In genomic region chr3:58111513-58112184, GRCh38 we compare ENCODE assay signal across 10 cellular contexts.
DNase-seq lines count a peak whose midpoint lies in the region; ATAC-seq, FAIRE-seq and TF ChIP-seq lines count a peak whose summit lies in the region.
"Had no signal": no experiment of that assay in that cellular context is flagged by ENCODE, and none has a peak within 500 bp of the region (broad histone marks: within the 10 kb centered on the region; RNA-seq: fewer than 3 reads in every experiment).

No MANE protein-coding gene starts in this region.

- peak in 1 of 5 donors; percentile 12 for DNase-seq in CD8-positive, alpha-beta memory T cell
- DNase-seq in NCI-H2196 treated with DMSO at 0.1 percent for 48 hours (lab: John Stamatoyannopoulos, UW; ENCODE audit: unreplicated experiment) (peak; percentile 17), left lung (peak in 1 of 2 donors; percentile 73), foreskin fibroblast (no peak), frontal cortex (ENCODE audit: low spot score in 2 of 2) (no peak), NCI-H1092 treated with DMSO at 0.1 percent for 48 hours (lab: John Stamatoyannopoulos, UW) (no peak), GOT3 (lab: John Stamatoyannopoulos, UW) (no peak)
- DNase-seq: DND-41 had no signal

- no peak overlapping the region for H3K27ac ChIP-seq in CD8-positive, alpha-beta memory T cell (ENCODE audit: low read depth, low read length)
- peak overlapping the region; percentile 18 to 51 for H3K27ac ChIP-seq in left lung

- TF ChIP-seq CTCF in left lung (IDR thresholded peaks at IDR 0.05): no peak
- no peak for TF ChIP-seq CTCF in foreskin fibroblast (IDR thresholded peaks at IDR 0.05; ENCODE audit: low read depth, low read length)

- CTCF ChIA-PET in CD8-positive, alpha-beta memory T cell (lab: Charles Lee): no interaction called here

- POLR2A ChIA-PET in CD8-positive, alpha-beta memory T cell (lab: Charles Lee): no interaction called here

- H3K4me3 Mint-ChIP-seq in CD8-positive, alpha-beta memory T cell: peak overlapping the region in 5 of 7 donors; percentile 20 to 78 (median 52)
- H3K4me3 Mint-ChIP-seq: WTC11 had no signal

- no peaks in the 10 kb centered on the region for H3K9me3 Mint-ChIP-seq in CD8-positive, alpha-beta memory T cell
- H3K9me3 Mint-ChIP-seq: WTC11 had no signal

- H3K4me1 ChIP-seq in CD8-positive, alpha-beta memory T cell (ENCODE audit: insufficient read depth, low read length): peaks cover 28% of the 10 kb centered on the region
- peaks cover 0 to 18% of the 10 kb centered on the region in 2 donors for H3K4me1 ChIP-seq in left lung

- H3K4me1 Mint-ChIP-seq in CD8-positive, alpha-beta memory T cell: peaks cover 33 to 46% (median 41%) of the 10 kb centered on the region in 3 donors
- H3K4me1 Mint-ChIP-seq: WTC11 had no signal

- peaks cover 15% of the 10 kb centered on the region for H3K36me3 ChIP-seq in CD8-positive, alpha-beta memory T cell (ENCODE audit: insufficient read depth, low read length)
- H3K36me3 ChIP-seq in left lung: peaks cover 0 to 61% of the 10 kb centered on the region in 2 donors

- ATAC-seq in GM21515 (IDR thresholded peaks at IDR 0.05; ENCODE audit: unreplicated experiment) (peak; percentile 50), left lung (peak; percentile 88)
- ATAC-seq: WTC11 had no signal

- no peaks in the 10 kb centered on the region for H3K27me3 ChIP-seq in CD8-positive, alpha-beta memory T cell (ENCODE audit: insufficient read depth, low read length, poor library complexity, severe bottlenecking)
- no peaks in the 10 kb centered on the region for H3K27me3 ChIP-seq in left lung

- FAIRE-seq in frontal cortex (lab: Jason Lieb, UNC): no peak

- H3K36me3 Mint-ChIP-seq in CD8-positive, alpha-beta memory T cell: peaks cover 27 to 56% (median 32%) of the 10 kb centered on the region in 3 donors

- H3K27ac Mint-ChIP-seq in CD8-positive, alpha-beta memory T cell: peak overlapping the region; percentile 5 to 95 (median 75)
- H3K27ac Mint-ChIP-seq: WTC11 had no signal

- intact Hi-C loops in left lung (cut with DNase I): no loop called here

- no peak overlapping the region for H3K4me3 ChIP-seq in CD8-positive, alpha-beta memory T cell (ENCODE audit: low read length)
- H3K4me3 ChIP-seq in left lung: no peak overlapping the region
- H3K4me3 ChIP-seq in foreskin fibroblast (ENCODE audit: low read depth in 1 of 2, low read length in 2 of 2): no peak overlapping the region

- H3K9me3 ChIP-seq in CD8-positive, alpha-beta memory T cell (ENCODE audit: low read length): no peaks in the 10 kb centered on the region
- H3K9me3 ChIP-seq in left lung: no peaks in the 10 kb centered on the region

- H3K27me3 Mint-ChIP-seq in CD8-positive, alpha-beta memory T cell: no peaks in the 10 kb centered on the region
